In genomic region chr14:64324461-64325255, GRCh38 we compare ENCODE assay signal across 13 cellular contexts. TPM values are rescaled to one million over a fixed set of nuclear protein-coding genes. Genes with fewer than 3 reads are reported as not detected.
DNase-seq lines count a peak whose midpoint lies in the region; ATAC-seq and TF ChIP-seq lines count a peak whose summit lies in the region.
"Had no signal": no experiment of that assay in that cellular context is flagged by ENCODE, and none has a peak within 500 bp of the region (broad histone marks: within the 10 kb centered on the region; RNA-seq: fewer than 3 reads in every experiment).

No MANE protein-coding gene starts in this region.

- CTCF ChIA-PET in CD8-positive, alpha-beta memory T cell (lab: Charles Lee) = interaction anchor here (1.2 kb wide), 1 partner anchor 19 kb away, joined by 3 read pairs; no protein-coding TSS in a partner anchor

- H3K27me3 ChIP-seq in CD8-positive, alpha-beta memory T cell (ENCODE audit: insufficient read depth, low read length, poor library complexity, severe bottlenecking) = no peaks in the 10 kb centered on the region
- H3K27me3 ChIP-seq: right atrium auricular region, tibial artery had no signal

- POLR2A ChIA-PET in CD8-positive, alpha-beta memory T cell (lab: Charles Lee) = interaction anchor here (0.6 kb wide), 1 partner anchor 599 kb away, joined by 4 read pairs; no protein-coding TSS in a partner anchor

- H3K27me3 Mint-ChIP-seq in CD8-positive, alpha-beta memory T cell = peaks cover 15 to 18% of the 10 kb centered on the region in 2 donors

- H3K4me1 ChIP-seq in CD8-positive, alpha-beta memory T cell (ENCODE audit: insufficient read depth, low read length) = no peaks in the 10 kb centered on the region
- H3K4me1 ChIP-seq: right atrium auricular region, tibial artery had no signal

- TF ChIP-seq CTCF in fibroblast of the aortic adventitia (IDR thresholded peaks at IDR 0.05; ENCODE audit: insufficient read depth, low read length) = no peak

- peak; percentile 8 for DNase-seq in AG08395 (ENCODE audit: low spot score)
- peak; percentile 78 for DNase-seq in HCEC 1CT
- DNase-seq in SHP77 treated with DMSO at 0.1 percent for 48 hours (lab: John Stamatoyannopoulos, UW) = peak; percentile 35
- peak; percentile 55 for DNase-seq in fibroblast of the aortic adventitia (ENCODE audit: low read depth)
- DNase-seq in CD8-positive, alpha-beta memory T cell = no peak
- no peak for DNase-seq in NK-92 (lab: John Stamatoyannopoulos, UW; ENCODE audit: unreplicated experiment)
- DNase-seq: activated naive CD4-positive, alpha-beta T cell treated with anti-CD3 and anti-CD28 coated beads, Interleukin-2, amount 10 ng/mL, durations not matched to agents 7 days and 5 days; NCI-H1048; tibial artery had no signal

- no peak overlapping the region for H3K27ac ChIP-seq in CD8-positive, alpha-beta memory T cell (ENCODE audit: low read depth, low read length)
- H3K27ac ChIP-seq: right atrium auricular region, tibial artery had no signal

- H3K4me3 ChIP-seq in fibroblast of the aortic adventitia (ENCODE audit: low read depth, low read length) = no peak overlapping the region
- H3K4me3 ChIP-seq in CD8-positive, alpha-beta memory T cell (ENCODE audit: low read length) = no peak overlapping the region
- H3K4me3 ChIP-seq: right atrium auricular region, tibial artery had no signal

- no peaks in the 10 kb centered on the region for H3K9me3 ChIP-seq in CD8-positive, alpha-beta memory T cell (ENCODE audit: low read length)
- H3K9me3 ChIP-seq: right atrium auricular region, tibial artery had no signal

- no peaks in the 10 kb centered on the region for H3K36me3 Mint-ChIP-seq in CD8-positive, alpha-beta memory T cell
- H3K36me3 Mint-ChIP-seq: activated naive CD4-positive, alpha-beta T cell treated with anti-CD3 and anti-CD28 coated beads, Interleukin-2, amount 10 ng/mL, durations not matched to agents 7 days and 5 days; CD14-positive monocyte had no signal

- H3K4me3 Mint-ChIP-seq in CD8-positive, alpha-beta memory T cell = no peak overlapping the region
- H3K4me3 Mint-ChIP-seq: activated naive CD4-positive, alpha-beta T cell treated with anti-CD3 and anti-CD28 coated beads, Interleukin-2, amount 10 ng/mL, durations not matched to agents 7 days and 5 days; CD14-positive monocyte had no signal

- H3K4me1 Mint-ChIP-seq in CD8-positive, alpha-beta memory T cell = no peaks in the 10 kb centered on the region
- H3K4me1 Mint-ChIP-seq: activated naive CD4-positive, alpha-beta T cell treated with anti-CD3 and anti-CD28 coated beads, Interleukin-2, amount 10 ng/mL, durations not matched to agents 7 days and 5 days; CD14-positive monocyte had no signal

- no peaks in the 10 kb centered on the region for H3K9me3 Mint-ChIP-seq in CD8-positive, alpha-beta memory T cell
- H3K9me3 Mint-ChIP-seq: activated naive CD4-positive, alpha-beta T cell treated with anti-CD3 and anti-CD28 coated beads, Interleukin-2, amount 10 ng/mL, durations not matched to agents 7 days and 5 days had no signal

- no peak overlapping the region for H3K27ac Mint-ChIP-seq in CD8-positive, alpha-beta memory T cell
- H3K27ac Mint-ChIP-seq: activated naive CD4-positive, alpha-beta T cell treated with anti-CD3 and anti-CD28 coated beads, Interleukin-2, amount 10 ng/mL, durations not matched to agents 7 days and 5 days; CD14-positive monocyte had no signal

- H3K36me3 ChIP-seq in CD8-positive, alpha-beta memory T cell (ENCODE audit: insufficient read depth, low read length) = no peaks in the 10 kb centered on the region
- H3K36me3 ChIP-seq: right atrium auricular region, tibial artery had no signal

- ATAC-seq in GM18858 (IDR thresholded peaks at IDR 0.05; ENCODE audit: unreplicated experiment) (no peak), GM19463 (IDR thresholded peaks at IDR 0.05; ENCODE audit: unreplicated experiment) (no peak)

RNA-seq across cellular contexts. Expression of gene ESR2, which starts 30.5 kb away (rescaled TPM):
- under 0.01 and 0.16 TPM in 2 replicates for total RNA-seq in fibroblast of the aortic adventitia (ENCODE audit: low replicate concordance)
- under 1 TPM; 0.74 to 0.93 TPM for total RNA-seq in CD8-positive, alpha-beta memory T cell
- polyA plus RNA-seq in CD8-positive, alpha-beta memory T cell = 0.31 TPM
- polyA plus RNA-seq: CD14-positive monocyte had no signal

Comparison
In these comparisons a context has a peak if more than half of its experiments do, and no peak if none do; other contexts are left out.
1. DNase-seq: peak in AG08395 (single experiment), HCEC 1CT (single experiment), SHP77 treated with DMSO at 0.1 percent for 48 hours (single experiment) and fibroblast of the aortic adventitia (single experiment); none in CD8-positive, alpha-beta memory T cell (0 of 5) and NK-92 (single experiment).